Comparison of ENCODE assay signal across 28 cellular contexts in genomic region chr4:18067031-18067430, GRCh38.
"Had no signal": no experiment of that assay in that cellular context is flagged by ENCODE, and none has a peak within 500 bp of the region (broad histone marks: within the 10 kb centered on the region; RNA-seq: fewer than 3 reads in every experiment).

No MANE protein-coding gene starts in this region.

- H3K4me3 ChIP-seq: ascending aorta had no signal

- DNase-seq: activated B cell treated with CpG ODN at 0.5 μM for 24 hours; activated CD4-positive, alpha-beta memory T cell treated with anti-CD3 and anti-CD28 coated beads for 36 hours; activated CD4-positive, alpha-beta T cell treated with anti-CD3 and anti-CD28 coated beads for 4 hours; activated CD4-positive, alpha-beta T cell treated with anti-CD3 and anti-CD28 coated beads, Interleukin-2, amount 10 ng/mL, durations not matched to agents 24 days and 14 days; activated CD4-positive, alpha-beta T cell treated with anti-CD3 and anti-CD28 coated beads, Interleukin-2, amount 50 U/mL, for 1 hour; activated CD4-positive, alpha-beta T cell treated with anti-CD3 and anti-CD28 coated beads, Interleukin-2, amount 50 U/mL, for 4 hours; activated CD4-positive, CD25-positive, alpha-beta regulatory T cell treated with anti-CD3 and anti-CD28 coated beads, Interleukin-2, amount 50 U/mL, for 72 hours; activated CD8-positive, alpha-beta memory T cell treated with anti-CD3 and anti-CD28 coated beads, Interleukin-2, amount 50 U/mL, for 4 hours; activated CD8-positive, alpha-beta T cell treated with anti-CD3 and anti-CD28 coated beads for 36 hours; activated effector memory CD4-positive, alpha-beta T cell treated with anti-CD3 and anti-CD28 coated beads, Interleukin-2, amount 50 U/mL, for 16 hours; activated naive CD4-positive, alpha-beta T cell treated with anti-CD3 and anti-CD28 coated beads, Interleukin-2, amount 10 ng/mL, durations not matched to agents 7 days and 5 days; activated naive CD4-positive, alpha-beta T cell treated with Interleukin-2 at 50 U/mL for 16 hours; activated naive CD8-positive, alpha-beta T cell treated with anti-CD3 and anti-CD28 coated beads, Interleukin-2, amount 10 ng/mL, durations not matched to agents 7 days and 5 days; activated naive CD8-positive, alpha-beta T cell treated with anti-CD3 and anti-CD28 coated beads, Interleukin-2, amount 50 U/mL, for 24 hours; activated T-cell treated with anti-CD3 and anti-CD28 coated beads for 4 hours; activated T-cell treated with anti-CD3 and anti-CD28 coated beads, Interleukin-2, amount 50 U/mL, for 1 hour; activated T-cell treated with anti-CD3 and anti-CD28 coated beads, Interleukin-2, amount 50 U/mL, for 4 hours; activated T-cell treated with anti-CD3 and anti-CD28 coated beads, Interleukin-2, amount 50 U/mL, for 72 hours; amygdala; anterior cingulate cortex; central memory CD4-positive, alpha-beta T cell; T-helper 1 cell; T-helper 2 cell; T-helper 9 cell had no signal

- ATAC-seq: activated CD8-positive, alpha-beta T cell treated with anti-CD3 and anti-CD28 coated beads for 36 hours; activated naive CD8-positive, alpha-beta T cell treated with anti-CD3 and anti-CD28 coated beads, Interleukin-2, amount 50 U/mL, for 24 hours; activated T-cell treated with anti-CD3 and anti-CD28 coated beads, Interleukin-2, amount 50 U/mL, for 4 hours; activated T-cell treated with anti-CD3 and anti-CD28 coated beads, Interleukin-2, amount 50 U/mL, for 72 hours; activated T-helper 17 cell treated with anti-CD3 and anti-CD28 coated beads, Interleukin-2, amount 50 U/mL, for 72 hours had no signal

- H3K27me3 ChIP-seq: ascending aorta had no signal

- H3K27ac ChIP-seq: ascending aorta, VCaP had no signal

- H3K4me1 ChIP-seq: ascending aorta had no signal

- H3K9me3 ChIP-seq: ascending aorta had no signal

- FAIRE-seq: TTC549 had no signal

- H3K36me3 ChIP-seq: ascending aorta had no signal
